2 cellular contexts compared by ENCODE assay signal in genomic region chr20:50343490-50344179, GRCh38.
A peak's percentile ranks its signal among the peaks of the same experiment; 100 is the strongest.
TF ChIP-seq lines count a peak whose summit lies in the region.

No MANE protein-coding gene starts in this region.

TF ChIP-seq in A549, 52 proteins besides CTCF, POLR2A, EP300 and RAD21 (continued from another document):
- TF ChIP-seq, protein P1, sequence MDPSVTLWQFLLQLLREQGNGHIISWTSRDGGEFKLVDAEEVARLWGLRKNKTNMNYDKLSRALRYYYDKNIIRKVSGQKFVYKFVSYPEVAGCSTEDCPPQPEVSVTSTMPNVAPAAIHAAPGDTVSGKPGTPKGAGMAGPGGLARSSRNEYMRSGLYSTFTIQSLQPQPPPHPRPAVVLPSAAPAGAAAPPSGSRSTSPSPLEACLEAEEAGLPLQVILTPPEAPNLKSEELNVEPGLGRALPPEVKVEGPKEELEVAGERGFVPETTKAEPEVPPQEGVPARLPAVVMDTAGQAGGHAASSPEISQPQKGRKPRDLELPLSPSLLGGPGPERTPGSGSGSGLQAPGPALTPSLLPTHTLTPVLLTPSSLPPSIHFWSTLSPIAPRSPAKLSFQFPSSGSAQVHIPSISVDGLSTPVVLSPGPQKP (IDR thresholded peaks at IDR 0.05; ENCODE audit: low read depth, low read length) = no peak
- no peak for TF ChIP-seq MAFK (IDR thresholded peaks at IDR 0.05; ENCODE audit: partially characterized antibody)

TF ChIP-seq in K562, 482 proteins besides CTCF, POLR2A, EP300 and RAD21 (continued from another document):
- no peak for TF ChIP-seq ZBTB49 (CRISPR knock-in tag; IDR thresholded peaks at IDR 0.05; ENCODE audit: borderline replicate concordance)
- peak; percentile 69 for TF ChIP-seq ZBTB33 (CRISPR knock-in tag; IDR thresholded peaks at IDR 0.05)
